ENCODE assay signal across 20 cellular contexts in genomic region chr2:15919716-15920444, GRCh38. TPM values are rescaled to one million over a fixed set of nuclear protein-coding genes. Genes with fewer than 3 reads are reported as not detected.
A peak's percentile ranks its signal among the peaks of the same experiment; 100 is the strongest.
DNase-seq lines count a peak whose midpoint lies in the region; ATAC-seq and TF ChIP-seq lines count a peak whose summit lies in the region.
"Had no signal": no experiment of that assay in that cellular context is flagged by ENCODE, and none has a peak within 500 bp of the region (broad histone marks: within the 10 kb centered on the region; RNA-seq: fewer than 3 reads in every experiment).

No MANE protein-coding gene starts in this region.

- H3K4me3 Mint-ChIP-seq in mesothelial cell of epicardium (no peak overlapping the region), CD14-positive monocyte (no peak overlapping the region)
- H3K4me3 Mint-ChIP-seq: IgD-negative memory B cell; natural killer cell treated with Interleukin-12 subunit alpha and Interleukin-12 subunit beta and Interleukin-15 and Interleukin-18, amount 100 ng/mL, for 72 hours; T-cell had no signal

- TF ChIP-seq RAD21 in Ishikawa (IDR thresholded peaks at IDR 0.05; ENCODE audit: low read depth), result no peak

- H3K4me1 ChIP-seq in RWPE2 (ENCODE audit: insufficient read depth, poor library complexity, severe bottlenecking), result no peaks in the 10 kb centered on the region

- H3K9me3 Mint-ChIP-seq in mesothelial cell of epicardium (no peaks in the 10 kb centered on the region), CD14-positive monocyte (no peaks in the 10 kb centered on the region)
- H3K9me3 Mint-ChIP-seq: IgD-negative memory B cell; natural killer cell treated with Interleukin-12 subunit alpha and Interleukin-12 subunit beta and Interleukin-15 and Interleukin-18, amount 100 ng/mL, for 72 hours; T-cell had no signal

- no peak overlapping the region for H3K4me3 ChIP-seq in RWPE2 (ENCODE audit: severe bottlenecking)

- no peaks in the 10 kb centered on the region for H3K27me3 ChIP-seq in RWPE2 (ENCODE audit: insufficient read depth, poor library complexity, severe bottlenecking)

- ATAC-seq in RWPE2 (ENCODE audit: low read depth) (peak; percentile 61), GM19397 (IDR thresholded peaks at IDR 0.05; ENCODE audit: unreplicated experiment) (no peak)
- ATAC-seq: natural killer cell treated with Interleukin-12 subunit alpha and Interleukin-12 subunit beta and Interleukin-15 and Interleukin-18, amount 100 ng/mL, for 72 hours; T-cell had no signal

- H3K27ac ChIP-seq in RWPE2 (ENCODE audit: poor library complexity, severe bottlenecking), result no peak overlapping the region
- H3K27ac ChIP-seq: C4-2B, HL-60 had no signal

- TF ChIP-seq EP300 in Ishikawa (IDR thresholded peaks at IDR 0.05; ENCODE audit: borderline replicate concordance), result no peak

- peak; percentile 26 for DNase-seq in NCI-H345 (lab: John Stamatoyannopoulos, UW)
- DNase-seq in NCI-H345 treated with DMSO at 0.1 percent for 48 hours (lab: John Stamatoyannopoulos, UW; ENCODE audit: unreplicated experiment), result no peak
- DNase-seq in RWPE2 (ENCODE audit: low spot score), result no peak
- no peak for DNase-seq in mesothelial cell of epicardium (ENCODE audit: low spot score in 2 of 2, unreplicated experiment in 2 of 2)
- DNase-seq in CD14-positive monocyte (ENCODE audit: low spot score), result no peak
- DNase-seq in germinal center (ENCODE audit: low spot score), result no peak
- DNase-seq: activated CD4-positive, alpha-beta T cell treated with anti-CD3 and anti-CD28 coated beads for 48 hours; activated CD8-positive, alpha-beta memory T cell treated with anti-CD3 and anti-CD28 coated beads, Interleukin-2, amount 50 U/mL, for 4 hours; activated effector memory CD4-positive, alpha-beta T cell treated with Interleukin-2 at 50 U/mL for 16 hours; foreskin melanocyte; NCI-H2081 treated with DMSO at 0.1 percent for 48 hours; posterior cingulate gyrus; stimulated activated CD4-positive, alpha-beta T cell treated with anti-CD3 and anti-CD28 coated beads, Interleukin-2, amount 100 ng/mL, for 24 hours; T-cell had no signal

- TF ChIP-seq CTCF in RWPE2 (IDR thresholded peaks at IDR 0.05; ENCODE audit: poor library complexity, severe bottlenecking), result no peak
- TF ChIP-seq CTCF in mesothelial cell of epicardium (IDR thresholded peaks at IDR 0.05; ENCODE audit: unreplicated experiment), result no peak
- no peak for TF ChIP-seq CTCF in CD14-positive monocyte (IDR thresholded peaks at IDR 0.05)

- no peaks in the 10 kb centered on the region for H3K9me3 ChIP-seq in RWPE2 (ENCODE audit: severe bottlenecking)

- H3K27me3 Mint-ChIP-seq in mesothelial cell of epicardium (ENCODE audit: low read depth) (peaks cover 6% of the 10 kb centered on the region), CD14-positive monocyte (ENCODE audit: low read depth in 3 of 3) (peaks cover 0 to 6% (median 3%) of the 10 kb centered on the region in 3 donors)

- H3K4me1 Mint-ChIP-seq in mesothelial cell of epicardium (peaks cover 46% of the 10 kb centered on the region), CD14-positive monocyte (no peaks in the 10 kb centered on the region)
- H3K4me1 Mint-ChIP-seq: IgD-negative memory B cell, T-cell had no signal

- intact Hi-C loops in CD14-positive monocyte (cut with micrococcal nuclease), result no loop called here

- no peaks in the 10 kb centered on the region for H3K36me3 Mint-ChIP-seq in mesothelial cell of epicardium
- no peaks in the 10 kb centered on the region for H3K36me3 Mint-ChIP-seq in CD14-positive monocyte
- H3K36me3 Mint-ChIP-seq: IgD-negative memory B cell; natural killer cell treated with Interleukin-12 subunit alpha and Interleukin-12 subunit beta and Interleukin-15 and Interleukin-18, amount 100 ng/mL, for 72 hours; T-cell had no signal

- no peaks in the 10 kb centered on the region for H3K36me3 ChIP-seq in RWPE2 (ENCODE audit: low read depth)

- H3K27ac Mint-ChIP-seq in mesothelial cell of epicardium, result peak overlapping the region; percentile 62
- H3K27ac Mint-ChIP-seq in CD14-positive monocyte, result no peak overlapping the region
- H3K27ac Mint-ChIP-seq: IgD-negative memory B cell; natural killer cell treated with Interleukin-12 subunit alpha and Interleukin-12 subunit beta and Interleukin-15 and Interleukin-18, amount 100 ng/mL, for 72 hours; T-cell had no signal

TF ChIP-seq in Ishikawa, 13 proteins besides CTCF, POLR2A, EP300 and RAD21:
- TF ChIP-seq TEAD4 (IDR thresholded peaks at IDR 0.05) (no peak), REST (IDR thresholded peaks at IDR 0.05; ENCODE audit: low read depth) (no peak), NFIC (IDR thresholded peaks at IDR 0.05) (0 out of 2 replicates have a peak, but pooled peaks have one; percentile 7), TAF1 (IDR thresholded peaks at IDR 0.05; ENCODE audit: low read depth) (no peak), YY1 (IDR thresholded peaks at IDR 0.05; ENCODE audit: low read depth) (no peak), TCF12 (IDR thresholded peaks at IDR 0.05; ENCODE audit: low read depth) (no peak)
TF ChIP-seq in Ishikawa: peak in this region for 1.

RNA-seq across cellular contexts. Expression of gene MYCN, which starts 20.5 kb away (rescaled TPM):
- 69.1 to 79.4 TPM (median 72.5 TPM) in 3 replicates for total RNA-seq in mesothelial cell of epicardium
- not detected for polyA plus RNA-seq in CD14-positive monocyte
- total RNA-seq: natural killer cell treated with Interleukin-12 subunit alpha and Interleukin-12 subunit beta and Interleukin-15 and Interleukin-18, amount 100 ng/mL, for 72 hours had no signal
- polyA plus RNA-seq: IgD-negative memory B cell had no signal
